ENCODE assay signal across 8 cellular contexts in genomic region chr2:169767243-169767888, GRCh38. TPM values are rescaled to one million over a fixed set of nuclear protein-coding genes. Genes with fewer than 3 reads are reported as not detected.
DNase-seq lines count a peak whose midpoint lies in the region; TF ChIP-seq lines count a peak whose summit lies in the region.

No MANE protein-coding gene starts in this region.

- intact Hi-C loops in Caco-2 (cut with micrococcal nuclease; ENCODE audit: unreplicated experiment) = no loop called here
- intact Hi-C loops in ascending aorta (cut with DNase I) = no loop called here
- intact Hi-C loops in spleen (cut with DNase I; ENCODE audit: low total_unique reads) = no loop called here

- BruUV-seq in Caco-2 (replicated peaks; lab: Mats Ljungman, UMichigan) = no TSS peak

- peaks cover 7% of the 10 kb centered on the region for H3K4me1 Mint-ChIP-seq in Caco-2 (ENCODE audit: low read depth, unreplicated experiment)

- H3K4me3 ChIP-seq in Caco-2 (ENCODE audit: low read depth, low read length) = no peak overlapping the region
- H3K4me3 ChIP-seq in ascending aorta = no peak overlapping the region
- H3K4me3 ChIP-seq in spleen = no peak overlapping the region
- H3K4me3 ChIP-seq in coronary artery = no peak overlapping the region

- peak in 1 of 2 experiments; percentile 57 for DNase-seq in Caco-2
- peak; percentile 20 for DNase-seq in HK-2 (ENCODE audit: unreplicated experiment)
- peak in 4 of 5 donors; percentile 19 to 58 (median 40) for DNase-seq in T-helper 1 cell
- peak in 1 of 2 donors; percentile 70 for DNase-seq in ascending aorta (ENCODE audit: low spot score in 2 of 2)
- DNase-seq in hypothalamus (lab: John Stamatoyannopoulos, UW) = peak in 28 of 51 donors; percentile 1 to 69 (median 17)
- DNase-seq in spleen = no peak
- no peak for DNase-seq in NCI-H2029 (lab: John Stamatoyannopoulos, UW)
- no peak for DNase-seq in coronary artery (ENCODE audit: low spot score)

- peaks cover 1% of the 10 kb centered on the region; the same call in 1 of the 2 replicates for H3K4me1 ChIP-seq in Caco-2
- no peaks in the 10 kb centered on the region for H3K4me1 ChIP-seq in ascending aorta
- peaks cover 5 to 23% (median 12%) of the 10 kb centered on the region in 6 donors for H3K4me1 ChIP-seq in spleen

- POLR2A ChIA-PET in Caco-2 (lab: Charles Lee) = no interaction called here

- TF ChIP-seq CTCF in Caco-2 (IDR thresholded peaks at IDR 0.05; ENCODE audit: insufficient read depth in 1 of 2, low read depth in 1 of 2, low read length in 1 of 2, severe bottlenecking in 1 of 2, unreplicated experiment in 1 of 2) = peak; percentile 63 to 66
- peak; percentile 44 to 70 (median 55) for TF ChIP-seq CTCF in ascending aorta (IDR thresholded peaks at IDR 0.05)
- peak in 10 of 11 experiments; percentile 23 to 70 (median 62) for TF ChIP-seq CTCF in spleen (IDR thresholded peaks at IDR 0.05 in 8 of 11, conservative IDR thresholded peaks at IDR 0.05 in 3 of 11)
- TF ChIP-seq CTCF in coronary artery (IDR thresholded peaks at IDR 0.05) = no peak

- H3K27ac ChIP-seq in ascending aorta (no peak overlapping the region), spleen (no peak overlapping the region), coronary artery (no peak overlapping the region)

- H3K36me3 Mint-ChIP-seq in Caco-2 (ENCODE audit: insufficient read depth, unreplicated experiment) = no peaks in the 10 kb centered on the region

- no peaks in the 10 kb centered on the region for H3K27me3 Mint-ChIP-seq in Caco-2 (ENCODE audit: insufficient read depth, unreplicated experiment)

- CTCF ChIA-PET in Caco-2 (lab: Charles Lee) = no interaction called here

- no peak overlapping the region for H3K4me3 Mint-ChIP-seq in Caco-2 (ENCODE audit: unreplicated experiment)

- H3K36me3 ChIP-seq in Caco-2 (ENCODE audit: control insufficient read depth, insufficient read depth, low read length) (no peaks in the 10 kb centered on the region), ascending aorta (no peaks in the 10 kb centered on the region), spleen (no peaks in the 10 kb centered on the region)

- 14 to 29% (median 20%) methylated on average over 12 of the region's 12 CpGs for WGBS in spleen, 5 donors

- no peaks in the 10 kb centered on the region for H3K9me3 ChIP-seq in Caco-2
- no peaks in the 10 kb centered on the region for H3K9me3 ChIP-seq in ascending aorta
- H3K9me3 ChIP-seq in spleen = no peaks in the 10 kb centered on the region

- H3K27me3 ChIP-seq in Caco-2 (replicated peaks; ENCODE audit: control insufficient read depth, insufficient read depth, low read length) = no peaks in the 10 kb centered on the region
- no peaks in the 10 kb centered on the region for H3K27me3 ChIP-seq in ascending aorta
- H3K27me3 ChIP-seq in spleen (replicated peaks in 1 of 7) = peaks cover 0 to 37% (median 16%) of the 10 kb centered on the region in 7 donors

- H3K9me3 Mint-ChIP-seq in Caco-2 (ENCODE audit: unreplicated experiment) = no peaks in the 10 kb centered on the region

- no peak overlapping the region for H3K27ac Mint-ChIP-seq in Caco-2 (ENCODE audit: unreplicated experiment)

- no peak for TF ChIP-seq POLR2A in spleen (IDR thresholded peaks at IDR 0.05)

RNA-seq across cellular contexts. Expression of gene SSB, which starts 31.3 kb away (rescaled TPM):
- 209 and 215 TPM in 2 replicates for total RNA-seq in Caco-2 (2022)
- total RNA-seq in ascending aorta = 42.6 TPM
- total RNA-seq in spleen = 100 to 1,000 TPM in 1 of 7 donors, 10 to 100 TPM in 6; 55.1 to 103 (median 73.2) TPM
- polyA plus RNA-seq in spleen = 10 to 100 TPM; 71.9 to 94.2 (median 80.6) TPM

RNA-seq across cellular contexts. Expression of gene KLHL23, which starts 33.7 kb away (rescaled TPM):
- 19.1 and 20.6 TPM in 2 replicates for total RNA-seq in Caco-2 (2022)
- 1.9 TPM for total RNA-seq in ascending aorta
- total RNA-seq in spleen = 1 to 10 TPM; 1.4 to 3.3 (median 2.1) TPM
- 1 to 10 TPM in 1 of 3 donors, under 1 TPM in 2; 0.48 to 1.4 (median 0.86) TPM for polyA plus RNA-seq in spleen

RNA-seq across cellular contexts. Expression of gene METTL5, which starts 57.3 kb away (rescaled TPM):
- total RNA-seq in Caco-2 (2022) (75.1 and 82.4 TPM in 2 replicates), ascending aorta (42.6 TPM), spleen (10 to 100 TPM; 24.4 to 38.5 (median 31.9) TPM)
- 10 to 100 TPM; 46.8 to 57.0 (median 49.4) TPM for polyA plus RNA-seq in spleen

RNA-seq across cellular contexts. Expression of gene UBR3, which starts 59.9 kb away (rescaled TPM):
- 32.6 and 35.7 TPM in 2 replicates for total RNA-seq in Caco-2 (2022)
- total RNA-seq in ascending aorta = 37.7 TPM
- 100 to 1,000 TPM in 1 of 7 donors, 10 to 100 TPM in 6; 40.3 to 119 (median 62.4) TPM for total RNA-seq in spleen
- 10 to 100 TPM in 1 of 3 donors, 1 to 10 TPM in 2; 7.2 to 10.5 (median 7.9) TPM for polyA plus RNA-seq in spleen

Comparison
In these comparisons a context has a peak if more than half of its experiments do, and no peak if none do; other contexts are left out.
1. DNase-seq: peak in HK-2 (single experiment), T-helper 1 cell (4 of 5) and hypothalamus (28 of 51); none in spleen (single experiment), NCI-H2029 (single experiment) and coronary artery (single experiment).